8 cellular contexts compared by ENCODE assay signal in the genomic region with DNA sequence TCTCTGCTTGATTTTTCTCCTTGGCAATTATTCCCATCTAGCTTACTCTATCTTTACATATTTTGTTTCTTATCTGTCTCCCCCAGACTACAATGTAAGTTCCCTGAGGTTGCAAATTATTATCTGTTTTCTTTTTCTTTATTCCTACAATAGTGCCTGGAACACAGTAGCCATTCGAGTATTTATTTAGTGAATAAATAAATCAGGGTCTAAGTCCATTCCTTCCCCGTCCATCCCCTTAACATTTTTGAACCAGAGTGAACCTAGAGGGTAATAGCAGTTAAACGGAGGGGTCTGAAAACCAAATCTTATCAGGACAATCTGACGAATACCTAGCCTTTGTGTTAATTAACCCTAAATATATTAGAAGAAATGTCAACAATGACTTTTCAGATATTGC.
"Had no signal": no experiment of that assay in that cellular context is flagged by ENCODE, and none has a peak within 500 bp of the region (broad histone marks: within the 10 kb centered on the region; RNA-seq: fewer than 3 reads in every experiment).

No MANE protein-coding gene starts in this region.

- H3K27ac ChIP-seq: GM23248 had no signal

- H3K4me3 Mint-ChIP-seq: HFFc6 had no signal

- FAIRE-seq: HTR-8/SVneo, K562 had no signal

- H3K4me3 ChIP-seq: GM23248, HAP-1, K562 had no signal

- H3K9me3 ChIP-seq: HAP-1 had no signal

- H3K9me3 Mint-ChIP-seq: HFFc6 had no signal

- H3K9ac ChIP-seq: GM23248 had no signal

- H3K36me3 ChIP-seq: HAP-1 had no signal

- H3K27ac Mint-ChIP-seq: HFFc6 had no signal

- DNase-seq: GOT3, H7, HFFc6, IMR-90 had no signal
